14 cellular contexts compared by ENCODE assay signal in genomic region chr12:95118788-95119179, GRCh38. TPM values are rescaled to one million over a fixed set of nuclear protein-coding genes. Genes with fewer than 3 reads are reported as not detected.
DNase-seq lines count a peak whose midpoint lies in the region; ATAC-seq and TF ChIP-seq lines count a peak whose summit lies in the region.
"Had no signal": no experiment of that assay in that cellular context is flagged by ENCODE, and none has a peak within 500 bp of the region (broad histone marks: within the 10 kb centered on the region; RNA-seq: fewer than 3 reads in every experiment).

No MANE protein-coding gene starts in this region.

- H3K79me2 ChIP-seq in H9 (ENCODE audit: insufficient read depth, low read length) (no peaks in the 10 kb centered on the region), neural progenitor cell (ENCODE audit: low read depth) (no peaks in the 10 kb centered on the region)
- H3K79me2 ChIP-seq: parathyroid adenoma had no signal

- no peak overlapping the region for H2BK12ac ChIP-seq in H9 (ENCODE audit: insufficient read length, low read depth, low read length)

- H4K91ac ChIP-seq in H9 (ENCODE audit: insufficient read length, low read depth, low read length), result no peak overlapping the region

- ATAC-seq in right lobe of liver (no peak), left lung (peak; percentile 75)
- ATAC-seq: K562 had no signal

- no peaks in the 10 kb centered on the region for H3K27me3 Mint-ChIP-seq in activated CD4-positive, alpha-beta memory T cell treated with anti-CD3 and anti-CD28 coated beads, Interleukin-2, amount 10 ng/mL, durations not matched to agents 7 days and 5 days
- H3K27me3 Mint-ChIP-seq in H9 (ENCODE audit: low read depth) (no peaks in the 10 kb centered on the region), neural progenitor cell (ENCODE audit: insufficient read depth, low read depth) (peaks cover 2% of the 10 kb centered on the region)
- H3K27me3 Mint-ChIP-seq: activated CD4-positive, alpha-beta memory T cell treated with anti-CD3 and anti-CD28 coated beads for 36 hours had no signal

- no peak overlapping the region for H4K5ac ChIP-seq in H9 (ENCODE audit: insufficient read length, low read depth, low read length)

- H3K4ac ChIP-seq in H9 (ENCODE audit: low read depth, low read length), result no peak overlapping the region

- CTCF ChIA-PET in activated CD4-positive, alpha-beta memory T cell treated with anti-CD3 and anti-CD28 coated beads, Interleukin-2, amount 10 ng/mL, durations not matched to agents 7 days and 5 days (lab: Charles Lee), result interaction anchor here (1.1 to 1.3 kb wide), 3 partner anchors 99 to 416 kb away, joined by 3 to 6 read pairs (median 3); partner anchors contain the start of genes FGD6, METAP2 and VEZT

- no peak overlapping the region for H3K27ac Mint-ChIP-seq in activated CD4-positive, alpha-beta memory T cell treated with anti-CD3 and anti-CD28 coated beads, Interleukin-2, amount 10 ng/mL, durations not matched to agents 7 days and 5 days
- H3K27ac Mint-ChIP-seq in H9, result no peak overlapping the region
- no peak overlapping the region for H3K27ac Mint-ChIP-seq in neural progenitor cell
- H3K27ac Mint-ChIP-seq: activated CD4-positive, alpha-beta memory T cell treated with anti-CD3 and anti-CD28 coated beads for 36 hours; activated T-helper 1 cell treated with anti-CD3 and anti-CD28 coated beads, Interleukin-12 subunit alpha, Interleukin-12 subunit beta, Interleukin-2, Interleukin-4 antibody, amounts not matched to agents 30 ng/mL and 10 ng/mL and 1 ng/mL, durations not matched to agents 14 hours and 24 hours and 36 hours had no signal

- no peak overlapping the region for H3K23ac ChIP-seq in H9 (ENCODE audit: insufficient read length, low read depth, low read length)

- no peak overlapping the region for H2AK5ac ChIP-seq in H9 (ENCODE audit: insufficient read length, low read length)

- H3K36me3 Mint-ChIP-seq in activated CD4-positive, alpha-beta memory T cell treated with anti-CD3 and anti-CD28 coated beads, Interleukin-2, amount 10 ng/mL, durations not matched to agents 7 days and 5 days (ENCODE audit: low read depth), result no peaks in the 10 kb centered on the region
- H3K36me3 Mint-ChIP-seq in H9 (ENCODE audit: insufficient read depth in 1 of 3, low read depth in 3 of 3) (peaks cover 2 to 24% (median 19%) of the 10 kb centered on the region in 3 experiments; a peak in 6 of 7 replicates), neural progenitor cell (peaks cover 9% of the 10 kb centered on the region)
- H3K36me3 Mint-ChIP-seq: activated CD4-positive, alpha-beta memory T cell treated with anti-CD3 and anti-CD28 coated beads for 36 hours had no signal

- no peak overlapping the region for H3K14ac ChIP-seq in H9 (ENCODE audit: insufficient read depth, low read length)

- intact Hi-C loops in right lobe of liver (cut with DNase I) (loop anchor here (10.0 kb wide), 2 partner anchors 216 to 416 kb away; no protein-coding TSS in a partner anchor), left lung (cut with DNase I) (loop anchor here in 1 of 2 donors (10.0 kb wide), 1 partner anchor 216 kb away; no protein-coding TSS in a partner anchor)

- no peaks in the 10 kb centered on the region for H3K36me3 ChIP-seq in liver (ENCODE audit: control insufficient read depth in 4 of 4, insufficient read depth in 3 of 4, low read depth in 1 of 4, low read length in 3 of 4)
- H3K36me3 ChIP-seq in right lobe of liver, result no peaks in the 10 kb centered on the region
- H3K36me3 ChIP-seq in brain microvascular endothelial cell (replicated peaks), result no peaks in the 10 kb centered on the region
- H3K36me3 ChIP-seq in left lung, result no peaks in the 10 kb centered on the region
- peaks cover 3% of the 10 kb centered on the region for H3K36me3 ChIP-seq in neural progenitor cell

- POLR2A ChIA-PET in activated CD4-positive, alpha-beta memory T cell treated with anti-CD3 and anti-CD28 coated beads, Interleukin-2, amount 10 ng/mL, durations not matched to agents 7 days and 5 days (lab: Charles Lee), result interaction anchor here (1.2 kb wide), 1 partner anchor 416 kb away, joined by 3 read pairs; no protein-coding TSS in a partner anchor

- H3K23me2 ChIP-seq in H9 (ENCODE audit: insufficient read length, low read depth, low read length, poor library complexity, severe bottlenecking), result no peaks in the 10 kb centered on the region

- no peak overlapping the region for H3K56ac ChIP-seq in H9 (ENCODE audit: insufficient read length, low read depth, low read length)

- H2BK5ac ChIP-seq in H9 (ENCODE audit: insufficient read length, low read length), result no peak overlapping the region

- no peak overlapping the region for H2BK15ac ChIP-seq in H9 (ENCODE audit: low read depth, low read length)

- H3K18ac ChIP-seq in H9 (ENCODE audit: insufficient read length, low read depth, low read length), result no peak overlapping the region

- H3K27ac ChIP-seq in liver (ENCODE audit: low read depth in 1 of 2, low read length in 2 of 2) (peak overlapping the region; percentile 33 to 64), right lobe of liver (peak overlapping the region in 1 of 3 donors; percentile 37), brain microvascular endothelial cell (peak overlapping the region; percentile 46), left lung (peak overlapping the region; percentile 57 to 67), H9 (ENCODE audit: insufficient read length, low read depth, low read length) (no peak overlapping the region), neural progenitor cell (no peak overlapping the region)
- H3K27ac ChIP-seq: parathyroid adenoma had no signal

- no peak for TF ChIP-seq CTCF in liver (IDR thresholded peaks at IDR 0.05; ENCODE audit: low read depth, low read length, missing input control)
- TF ChIP-seq CTCF in right lobe of liver (IDR thresholded peaks at IDR 0.05), result no peak
- TF ChIP-seq CTCF in brain microvascular endothelial cell (IDR thresholded peaks at IDR 0.05; ENCODE audit: low read depth, low read length, missing control alignments), result no peak
- TF ChIP-seq CTCF in left lung (IDR thresholded peaks at IDR 0.05), result no peak
- no peak for TF ChIP-seq CTCF in H9 (conservative IDR thresholded peaks at IDR 0.05)
- no peak for TF ChIP-seq CTCF in neural progenitor cell (IDR thresholded peaks at IDR 0.05)

- H3K9ac ChIP-seq in liver (ENCODE audit: low read depth in 1 of 2, low read length in 2 of 2) (no peak overlapping the region), H9 (ENCODE audit: extremely low read depth, insufficient read length, low read length) (no peak overlapping the region), neural progenitor cell (no peak overlapping the region)
- H3K9ac ChIP-seq: parathyroid adenoma had no signal

- H3K4me1 ChIP-seq in liver (ENCODE audit: control insufficient read depth in 4 of 4, insufficient read depth in 4 of 4, low read length in 3 of 4) (peaks cover 0 to 11% (median 8%) of the 10 kb centered on the region in 4 donors), right lobe of liver (peaks cover 0 to 4% (median 0%) of the 10 kb centered on the region in 4 donors), left lung (peaks cover 11 to 18% of the 10 kb centered on the region in 2 donors), H9 (ENCODE audit: insufficient read depth, low read length) (peaks cover 2% of the 10 kb centered on the region; the same call in 1 of the 2 replicates), neural progenitor cell (peaks cover 6% of the 10 kb centered on the region)
- H3K4me1 ChIP-seq: parathyroid adenoma had no signal

- H3K4me1 Mint-ChIP-seq in activated CD4-positive, alpha-beta memory T cell treated with anti-CD3 and anti-CD28 coated beads, Interleukin-2, amount 10 ng/mL, durations not matched to agents 7 days and 5 days, result peaks cover 12% of the 10 kb centered on the region
- peaks cover 30 to 32% of the 10 kb centered on the region in 2 experiments for H3K4me1 Mint-ChIP-seq in H9
- H3K4me1 Mint-ChIP-seq in neural progenitor cell, result peaks cover 4% of the 10 kb centered on the region

- H3K4me3 ChIP-seq in liver (ENCODE audit: low read depth in 1 of 3, low read length in 3 of 3) (no peak overlapping the region), right lobe of liver (no peak overlapping the region), brain microvascular endothelial cell (ENCODE audit: low read depth, low read length) (no peak overlapping the region), left lung (no peak overlapping the region), neural progenitor cell (no peak overlapping the region)
- H3K4me3 ChIP-seq: K562 had no signal

- no peaks in the 10 kb centered on the region for H4K20me1 ChIP-seq in H9 (ENCODE audit: control insufficient read depth, insufficient read depth, insufficient read length)
- no peaks in the 10 kb centered on the region for H4K20me1 ChIP-seq in neural progenitor cell (ENCODE audit: low read depth)

- H4K8ac ChIP-seq in H9 (replicated peaks; ENCODE audit: insufficient read length, low read depth, low read length), result no peak overlapping the region

- no peaks in the 10 kb centered on the region for H3K27me3 ChIP-seq in liver (ENCODE audit: control insufficient read depth in 4 of 4, insufficient read depth in 4 of 4, low read length in 3 of 4)
- H3K27me3 ChIP-seq in right lobe of liver, result no peaks in the 10 kb centered on the region
- H3K27me3 ChIP-seq in brain microvascular endothelial cell (replicated peaks), result no peaks in the 10 kb centered on the region
- H3K27me3 ChIP-seq in left lung, result no peaks in the 10 kb centered on the region
- no peaks in the 10 kb centered on the region for H3K27me3 ChIP-seq in H9 (ENCODE audit: insufficient read depth, low read length)
- H3K27me3 ChIP-seq in neural progenitor cell, result no peaks in the 10 kb centered on the region

- H3K4me3 Mint-ChIP-seq in activated CD4-positive, alpha-beta memory T cell treated with anti-CD3 and anti-CD28 coated beads, Interleukin-2, amount 10 ng/mL, durations not matched to agents 7 days and 5 days, result no peak overlapping the region
- H3K4me3 Mint-ChIP-seq in H9 (no peak overlapping the region), neural progenitor cell (no peak overlapping the region)
- H3K4me3 Mint-ChIP-seq: activated CD4-positive, alpha-beta memory T cell treated with anti-CD3 and anti-CD28 coated beads for 36 hours; activated T-helper 1 cell treated with anti-CD3 and anti-CD28 coated beads, Interleukin-12 subunit alpha, Interleukin-12 subunit beta, Interleukin-2, Interleukin-4 antibody, amounts not matched to agents 30 ng/mL and 10 ng/mL and 1 ng/mL, durations not matched to agents 14 hours and 24 hours and 36 hours had no signal

- H2BK120ac ChIP-seq in H9 (ENCODE audit: low read depth, low read length, poor library complexity, severe bottlenecking), result no peak overlapping the region

- H2AFZ ChIP-seq in H9 (ENCODE audit: low read length), result no peak overlapping the region
- H2AFZ ChIP-seq in neural progenitor cell (replicated peaks), result no peak overlapping the region
- H2AFZ ChIP-seq: parathyroid adenoma had no signal

- no peak overlapping the region for H2BK20ac ChIP-seq in H9 (ENCODE audit: low read depth, low read length, poor library complexity, severe bottlenecking)

- 97% methylated on average over 3 of the region's 3 CpGs for whole genome bisulfite sequencing in liver
- 100% methylated on average over 3 of the region's 3 CpGs for WGBS in right lobe of liver (ENCODE audit: insufficient coverage, low coverage, low lambda C conversion rate, missing lambda C conversion rate)
- WGBS in H9 (ENCODE audit: extremely low coverage, insufficient read length, low lambda C conversion rate), result no CpG with 5 or more reads among the region's 3 CpGs

- H3K9me3 ChIP-seq in liver (ENCODE audit: control insufficient read depth in 4 of 4, low read length in 3 of 4) (no peaks in the 10 kb centered on the region), right lobe of liver (no peaks in the 10 kb centered on the region), left lung (no peaks in the 10 kb centered on the region), H9 (ENCODE audit: control insufficient read depth, low read depth, low read length) (no peaks in the 10 kb centered on the region), neural progenitor cell (ENCODE audit: low read depth) (no peaks in the 10 kb centered on the region)

- no peak overlapping the region for H3T11ph ChIP-seq in H9 (ENCODE audit: low read length)

- no peak for DNase-seq in right lobe of liver
- DNase-seq in brain microvascular endothelial cell, result no peak
- DNase-seq in left lung, result peak in 1 of 2 donors; percentile 50
- DNase-seq in activated CD4-positive, alpha-beta memory T cell treated with anti-CD3 and anti-CD28 coated beads, Interleukin-2, amount 10 ng/mL, durations not matched to agents 7 days and 5 days, result no peak
- DNase-seq in H9, result no peak
- DNase-seq in AG08395 (ENCODE audit: low spot score), result no peak
- no peak for DNase-seq in neural progenitor cell (ENCODE audit: low spot score)
- DNase-seq: activated CD4-positive, alpha-beta memory T cell treated with anti-CD3 and anti-CD28 coated beads for 36 hours; GDM1; NCI-H1436 had no signal

- no peaks in the 10 kb centered on the region for H3K9me3 Mint-ChIP-seq in activated CD4-positive, alpha-beta memory T cell treated with anti-CD3 and anti-CD28 coated beads, Interleukin-2, amount 10 ng/mL, durations not matched to agents 7 days and 5 days
- no peaks in the 10 kb centered on the region for H3K9me3 Mint-ChIP-seq in H9
- H3K9me3 Mint-ChIP-seq in neural progenitor cell, result no peaks in the 10 kb centered on the region
- H3K9me3 Mint-ChIP-seq: activated CD4-positive, alpha-beta memory T cell treated with anti-CD3 and anti-CD28 coated beads for 36 hours; activated T-helper 1 cell treated with anti-CD3 and anti-CD28 coated beads, Interleukin-12 subunit alpha, Interleukin-12 subunit beta, Interleukin-2, Interleukin-4 antibody, amounts not matched to agents 30 ng/mL and 10 ng/mL and 1 ng/mL, durations not matched to agents 14 hours and 24 hours and 36 hours had no signal

- no peaks in the 10 kb centered on the region for H3K79me1 ChIP-seq in H9 (ENCODE audit: insufficient read depth, low read depth, low read length, poor library complexity, severe bottlenecking)

- no peak overlapping the region for H3K4me2 ChIP-seq in H9 (ENCODE audit: insufficient read depth, insufficient read length, low read length)
- no peak overlapping the region for H3K4me2 ChIP-seq in neural progenitor cell

- in situ Hi-C loops in brain microvascular endothelial cell (cut with HindIII; ENCODE audit: low pct_ligation_motif_present, low sequenced_read_pairs), result no loop called here

- TF ChIP-seq RAD21 in liver (IDR thresholded peaks at IDR 0.05), result no peak

- no peaks in the 10 kb centered on the region for H3F3A ChIP-seq in neural progenitor cell (ENCODE audit: low read depth)

- TF ChIP-seq POLR2A in right lobe of liver (IDR thresholded peaks at IDR 0.05), result no peak

RNA-seq across cellular contexts. Expression of gene NR2C1, which starts 45.4 kb away (rescaled TPM):
- total RNA-seq in liver (10 to 100 TPM; 16.9 to 25.0 TPM), right lobe of liver (10 to 100 TPM; 19.0 to 40.2 (median 21.1) TPM), left lung (10 to 100 TPM; 28.8 to 32.3 TPM), H9 (2021) (42.5 and 47.0 TPM in 2 replicates), neural progenitor cell (ENCODE audit: low replicate concordance) (84.2 and 187 TPM in 2 replicates)
- polyA plus RNA-seq in liver, result 10 to 100 TPM in 1 of 2 donors, 1 to 10 TPM in 1; 8.3 to 32.0 TPM
- total RNA-seq in activated CD4-positive, alpha-beta memory T cell treated with anti-CD3 and anti-CD28 coated beads, Interleukin-2, amount 10 ng/mL, durations not matched to agents 7 days and 5 days, result 10 to 100 TPM; 36.0 to 41.6 TPM

Comparison
In these comparisons a context has a peak if more than half of its experiments do, and no peak if none do; other contexts are left out.
1. H3K27ac ChIP-seq: peak in liver (2 of 2), brain microvascular endothelial cell (single experiment) and left lung (2 of 2); none in H9 (single experiment) and neural progenitor cell (single experiment).